In the genomic region with DNA sequence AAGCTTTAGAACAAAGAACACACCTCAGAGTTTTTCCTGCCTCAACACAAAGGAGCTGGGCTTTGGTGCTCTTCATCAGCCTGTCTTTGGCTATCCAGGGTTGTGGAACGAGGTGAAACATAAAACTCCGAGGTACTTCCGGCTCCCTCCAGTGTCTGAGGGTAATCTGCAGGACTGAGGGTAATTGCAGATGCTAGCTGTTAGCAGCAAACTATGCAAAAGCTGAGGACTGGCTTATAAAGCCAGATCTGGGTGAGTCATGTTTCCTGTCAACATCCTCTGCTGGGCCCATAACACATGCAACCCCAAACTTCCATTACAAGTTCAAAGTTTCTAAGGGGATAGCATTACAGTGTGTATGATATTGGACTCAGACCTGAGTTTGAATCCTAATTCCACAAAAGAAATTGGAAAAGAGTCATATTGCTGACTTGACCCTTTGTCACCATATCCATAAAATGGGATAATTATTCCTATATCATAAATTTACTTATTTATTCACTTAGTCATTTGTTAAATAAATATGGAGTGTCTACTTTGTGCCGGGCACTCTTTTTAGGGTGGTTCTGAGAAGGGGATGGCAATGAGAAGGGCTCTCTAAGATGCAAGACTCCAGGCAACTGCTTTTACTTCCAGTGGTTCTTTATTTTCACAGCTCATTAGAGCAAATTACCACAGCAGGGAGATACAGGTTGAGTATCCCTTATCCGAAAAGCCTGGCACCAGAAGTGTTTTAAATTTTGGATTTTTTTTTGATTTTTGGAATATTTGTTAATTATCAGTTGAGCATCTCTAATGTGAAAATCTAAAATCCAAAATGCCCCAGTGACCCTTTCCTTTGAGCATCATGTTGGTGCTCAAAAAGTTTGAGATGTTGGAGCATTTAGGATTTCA, we compare ENCODE assay signal across 1 cellular context.
TF ChIP-seq lines count a peak whose summit lies in the region.

No MANE protein-coding gene starts in this region.

TF ChIP-seq in HepG2, 621 proteins besides CTCF, POLR2A, EP300 and RAD21 (continued from another document and continues in another):
- TF ChIP-seq, protein P1, sequence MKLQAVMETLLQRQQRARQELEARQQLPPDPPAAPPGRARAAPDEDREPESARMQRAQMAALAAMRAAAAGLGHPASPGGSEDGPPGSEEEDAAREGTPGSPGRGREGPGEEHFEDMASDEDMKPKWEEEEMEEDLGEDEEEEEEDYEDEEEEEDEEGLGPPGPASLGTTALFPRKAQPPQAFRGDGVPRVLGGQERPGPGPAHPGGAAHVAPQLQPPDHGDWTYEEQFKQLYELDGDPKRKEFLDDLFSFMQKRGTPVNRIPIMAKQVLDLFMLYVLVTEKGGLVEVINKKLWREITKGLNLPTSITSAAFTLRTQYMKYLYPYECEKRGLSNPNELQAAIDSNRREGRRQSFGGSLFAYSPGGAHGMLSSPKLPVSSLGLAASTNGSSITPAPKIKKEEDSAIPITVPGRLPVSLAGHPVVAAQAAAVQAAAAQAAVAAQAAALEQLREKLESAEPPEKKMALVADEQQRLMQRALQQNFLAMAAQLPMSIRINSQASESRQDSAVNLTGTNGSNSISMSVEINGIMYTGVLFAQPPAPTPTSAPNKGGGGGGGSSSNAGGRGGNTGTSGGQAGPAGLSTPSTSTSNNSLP (IDR thresholded peaks at IDR 0.05; ENCODE audit: low read depth, low read length), result 0 out of 2 replicates have a peak, but pooled peaks have one; percentile 66
- 0 out of 2 replicates have a peak, but pooled peaks have one; percentile 27 for TF ChIP-seq PPARG (CRISPR knock-in tag; conservative IDR thresholded peaks at IDR 0.05)
- TF ChIP-seq RARA (CRISPR knock-in tag; IDR thresholded peaks at IDR 0.05), result peak; percentile 55
- TF ChIP-seq ZNF33A (CRISPR knock-in tag; IDR thresholded peaks at IDR 0.05; ENCODE audit: borderline replicate concordance), result no peak
- TF ChIP-seq ATF7 (IDR thresholded peaks at IDR 0.05), result no peak
- TF ChIP-seq ATF7 (CRISPR knock-in tag; IDR thresholded peaks at IDR 0.05), result no peak
- TF ChIP-seq FOXJ3 (CRISPR knock-in tag; IDR thresholded peaks at IDR 0.05; ENCODE audit: borderline replicate concordance), result 0 out of 2 replicates have a peak, but pooled peaks have one; percentile 17
- TF ChIP-seq ZNF644 (CRISPR knock-in tag; IDR thresholded peaks at IDR 0.05; ENCODE audit: low read depth), result peak; percentile 58; the same call in 1 of the 2 replicates
- 0 out of 2 replicates have a peak, but pooled peaks have one; percentile 53 for TF ChIP-seq ZNF614 (CRISPR knock-in tag; IDR thresholded peaks at IDR 0.05; ENCODE audit: borderline replicate concordance)
- peak; percentile 77; the same call in 1 of the 2 replicates for TF ChIP-seq FOSL1 (CRISPR knock-in tag; IDR thresholded peaks at IDR 0.05; ENCODE audit: borderline replicate concordance)
- TF ChIP-seq ZNF567 (CRISPR knock-in tag; IDR thresholded peaks at IDR 0.05; ENCODE audit: borderline replicate concordance), result 0 out of 2 replicates have a peak, but pooled peaks have one; percentile 33
- no peak for TF ChIP-seq NKX3-1 (CRISPR knock-in tag; IDR thresholded peaks at IDR 0.05)
- no peak for TF ChIP-seq ZNF326 (CRISPR knock-in tag; IDR thresholded peaks at IDR 0.05; ENCODE audit: borderline replicate concordance)
- 0 out of 2 replicates have a peak, but pooled peaks have one; percentile 35 for TF ChIP-seq ZMYM3 (CRISPR knock-in tag; IDR thresholded peaks at IDR 0.05)
- TF ChIP-seq, protein P2, sequence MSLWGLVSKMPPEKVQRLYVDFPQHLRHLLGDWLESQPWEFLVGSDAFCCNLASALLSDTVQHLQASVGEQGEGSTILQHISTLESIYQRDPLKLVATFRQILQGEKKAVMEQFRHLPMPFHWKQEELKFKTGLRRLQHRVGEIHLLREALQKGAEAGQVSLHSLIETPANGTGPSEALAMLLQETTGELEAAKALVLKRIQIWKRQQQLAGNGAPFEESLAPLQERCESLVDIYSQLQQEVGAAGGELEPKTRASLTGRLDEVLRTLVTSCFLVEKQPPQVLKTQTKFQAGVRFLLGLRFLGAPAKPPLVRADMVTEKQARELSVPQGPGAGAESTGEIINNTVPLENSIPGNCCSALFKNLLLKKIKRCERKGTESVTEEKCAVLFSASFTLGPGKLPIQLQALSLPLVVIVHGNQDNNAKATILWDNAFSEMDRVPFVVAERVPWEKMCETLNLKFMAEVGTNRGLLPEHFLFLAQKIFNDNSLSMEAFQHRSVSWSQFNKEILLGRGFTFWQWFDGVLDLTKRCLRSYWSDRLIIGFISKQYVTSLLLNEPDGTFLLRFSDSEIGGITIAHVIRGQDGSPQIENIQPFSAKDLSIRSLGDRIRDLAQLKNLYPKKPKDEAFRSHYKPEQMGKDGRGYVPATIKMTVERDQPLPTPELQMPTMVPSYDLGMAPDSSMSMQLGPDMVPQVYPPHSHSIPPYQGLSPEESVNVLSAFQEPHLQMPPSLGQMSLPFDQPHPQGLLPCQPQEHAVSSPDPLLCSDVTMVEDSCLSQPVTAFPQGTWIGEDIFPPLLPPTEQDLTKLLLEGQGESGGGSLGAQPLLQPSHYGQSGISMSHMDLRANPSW (CRISPR knock-in tag; IDR thresholded peaks at IDR 0.05; ENCODE audit: borderline replicate concordance), result no peak
- TF ChIP-seq ZNF580 (CRISPR knock-in tag; IDR thresholded peaks at IDR 0.05; ENCODE audit: borderline replicate concordance, low read depth), result peak; percentile 41; the same call in 1 of the 2 replicates
- TF ChIP-seq KLF11 (CRISPR knock-in tag; IDR thresholded peaks at IDR 0.05), result 0 out of 2 replicates have a peak, but pooled peaks have one; percentile 16
- TF ChIP-seq GABPA (IDR thresholded peaks at IDR 0.05; ENCODE audit: low read depth, low read length), result no peak
- TF ChIP-seq GABPA (CRISPR knock-in tag; IDR thresholded peaks at IDR 0.05; ENCODE audit: low read depth), result peak; percentile 46
- peak; percentile 83 for TF ChIP-seq JUN (CRISPR knock-in tag; IDR thresholded peaks at IDR 0.05)
- no peak for TF ChIP-seq ZNF569 (CRISPR knock-in tag; IDR thresholded peaks at IDR 0.05; ENCODE audit: borderline replicate concordance)
- TF ChIP-seq ZNF772 (CRISPR knock-in tag; IDR thresholded peaks at IDR 0.05), result no peak
- TF ChIP-seq, protein P3, sequence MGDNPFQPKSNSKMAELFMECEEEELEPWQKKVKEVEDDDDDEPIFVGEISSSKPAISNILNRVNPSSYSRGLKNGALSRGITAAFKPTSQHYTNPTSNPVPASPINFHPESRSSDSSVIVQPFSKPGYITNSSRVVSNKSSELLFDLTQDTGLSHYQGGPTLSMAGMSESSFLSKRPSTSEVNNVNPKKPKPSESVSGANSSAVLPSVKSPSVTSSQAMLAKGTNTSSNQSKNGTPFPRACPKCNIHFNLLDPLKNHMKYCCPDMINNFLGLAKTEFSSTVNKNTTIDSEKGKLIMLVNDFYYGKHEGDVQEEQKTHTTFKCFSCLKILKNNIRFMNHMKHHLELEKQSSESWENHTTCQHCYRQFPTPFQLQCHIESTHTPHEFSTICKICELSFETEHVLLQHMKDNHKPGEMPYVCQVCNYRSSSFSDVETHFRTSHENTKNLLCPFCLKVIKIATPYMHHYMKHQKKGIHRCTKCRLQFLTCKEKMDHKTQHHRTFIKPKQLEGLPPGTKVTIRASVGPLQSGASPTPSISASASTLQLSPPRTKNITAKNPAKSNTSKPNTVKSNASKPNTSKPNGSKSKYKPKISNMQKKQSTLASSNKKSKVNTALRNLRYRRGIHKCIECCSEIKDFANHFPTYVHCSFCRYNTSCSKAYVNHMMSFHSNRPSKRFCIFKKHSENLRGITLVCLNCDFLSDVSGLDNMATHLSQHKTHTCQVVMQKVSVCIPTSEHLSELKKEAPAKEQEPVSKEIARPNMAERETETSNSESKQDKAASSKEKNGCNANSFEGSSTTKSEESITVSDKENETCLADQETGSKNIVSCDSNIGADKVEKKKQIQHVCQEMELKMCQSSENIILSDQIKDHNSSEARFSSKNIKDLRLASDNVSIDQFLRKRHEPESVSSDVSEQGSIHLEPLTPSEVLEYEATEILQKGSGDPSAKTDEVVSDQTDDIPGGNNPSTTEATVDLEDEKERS (CRISPR knock-in tag; IDR thresholded peaks at IDR 0.05), result 0 out of 2 replicates have a peak, but pooled peaks have one; percentile 40
- TF ChIP-seq NFYC (CRISPR knock-in tag; IDR thresholded peaks at IDR 0.05), result no peak
- TF ChIP-seq NFKB2 (CRISPR knock-in tag; IDR thresholded peaks at IDR 0.05; ENCODE audit: borderline replicate concordance), result no peak
- TF ChIP-seq MIER3 (CRISPR knock-in tag; IDR thresholded peaks at IDR 0.05; ENCODE audit: borderline replicate concordance), result no peak
- no peak for TF ChIP-seq SRF (IDR thresholded peaks at IDR 0.05; ENCODE audit: low read depth, low read length)
- no peak for TF ChIP-seq RARG (CRISPR knock-in tag; IDR thresholded peaks at IDR 0.05; ENCODE audit: low read depth)
- peak; percentile 86 for TF ChIP-seq FOXA3 (CRISPR knock-in tag; IDR thresholded peaks at IDR 0.05)
- TF ChIP-seq, protein P4, sequence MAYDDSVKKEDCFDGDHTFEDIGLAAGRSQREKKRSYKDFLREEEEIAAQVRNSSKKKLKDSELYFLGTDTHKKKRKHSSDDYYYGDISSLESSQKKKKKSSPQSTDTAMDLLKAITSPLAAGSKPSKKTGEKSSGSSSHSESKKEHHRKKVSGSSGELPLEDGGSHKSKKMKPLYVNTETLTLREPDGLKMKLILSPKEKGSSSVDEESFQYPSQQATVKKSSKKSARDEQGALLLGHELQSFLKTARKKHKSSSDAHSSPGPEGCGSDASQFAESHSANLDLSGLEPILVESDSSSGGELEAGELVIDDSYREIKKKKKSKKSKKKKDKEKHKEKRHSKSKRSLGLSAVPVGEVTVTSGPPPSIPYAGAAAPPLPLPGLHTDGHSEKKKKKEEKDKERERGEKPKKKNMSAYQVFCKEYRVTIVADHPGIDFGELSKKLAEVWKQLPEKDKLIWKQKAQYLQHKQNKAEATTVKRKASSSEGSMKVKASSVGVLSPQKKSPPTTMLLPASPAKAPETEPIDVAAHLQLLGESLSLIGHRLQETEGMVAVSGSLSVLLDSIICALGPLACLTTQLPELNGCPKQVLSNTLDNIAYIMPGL (CRISPR knock-in tag; IDR thresholded peaks at IDR 0.05; ENCODE audit: borderline replicate concordance in 1 of 2, low read depth in 1 of 2), result peak in 1 of 2 experiments; percentile 11; a peak in 1 of 4 replicates
- TF ChIP-seq ZNF768 (CRISPR knock-in tag; IDR thresholded peaks at IDR 0.05), result no peak
- TF ChIP-seq ZSCAN31 (CRISPR knock-in tag; IDR thresholded peaks at IDR 0.05; ENCODE audit: low read depth), result no peak
- TF ChIP-seq, protein P5, sequence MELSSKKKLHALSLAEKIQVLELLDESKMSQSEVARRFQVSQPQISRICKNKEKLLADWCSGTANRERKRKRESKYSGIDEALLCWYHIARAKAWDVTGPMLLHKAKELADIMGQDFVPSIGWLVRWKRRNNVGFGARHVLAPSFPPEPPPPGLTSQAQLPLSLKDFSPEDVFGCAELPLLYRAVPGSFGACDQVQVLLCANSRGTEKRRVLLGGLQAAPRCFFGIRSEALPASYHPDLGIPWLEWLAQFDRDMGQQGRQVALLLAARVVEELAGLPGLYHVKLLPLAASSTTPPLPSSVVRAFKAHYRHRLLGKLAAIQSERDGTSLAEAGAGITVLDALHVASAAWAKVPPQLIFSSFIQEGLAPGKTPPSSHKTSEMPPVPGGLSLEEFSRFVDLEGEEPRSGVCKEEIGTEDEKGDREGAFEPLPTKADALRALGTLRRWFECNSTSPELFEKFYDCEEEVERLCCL (CRISPR knock-in tag; IDR thresholded peaks at IDR 0.05; ENCODE audit: borderline replicate concordance), result no peak
- TF ChIP-seq, protein P6, sequence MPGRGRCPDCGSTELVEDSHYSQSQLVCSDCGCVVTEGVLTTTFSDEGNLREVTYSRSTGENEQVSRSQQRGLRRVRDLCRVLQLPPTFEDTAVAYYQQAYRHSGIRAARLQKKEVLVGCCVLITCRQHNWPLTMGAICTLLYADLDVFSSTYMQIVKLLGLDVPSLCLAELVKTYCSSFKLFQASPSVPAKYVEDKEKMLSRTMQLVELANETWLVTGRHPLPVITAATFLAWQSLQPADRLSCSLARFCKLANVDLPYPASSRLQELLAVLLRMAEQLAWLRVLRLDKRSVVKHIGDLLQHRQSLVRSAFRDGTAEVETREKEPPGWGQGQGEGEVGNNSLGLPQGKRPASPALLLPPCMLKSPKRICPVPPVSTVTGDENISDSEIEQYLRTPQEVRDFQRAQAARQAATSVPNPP (CRISPR knock-in tag; IDR thresholded peaks at IDR 0.05), result no peak
- no peak for TF ChIP-seq ZNF101 (CRISPR knock-in tag; IDR thresholded peaks at IDR 0.05; ENCODE audit: borderline replicate concordance, low read depth)
- peak; percentile 16; the same call in 1 of the 2 replicates for TF ChIP-seq ZFY (CRISPR knock-in tag; IDR thresholded peaks at IDR 0.05)
- TF ChIP-seq, protein P7, sequence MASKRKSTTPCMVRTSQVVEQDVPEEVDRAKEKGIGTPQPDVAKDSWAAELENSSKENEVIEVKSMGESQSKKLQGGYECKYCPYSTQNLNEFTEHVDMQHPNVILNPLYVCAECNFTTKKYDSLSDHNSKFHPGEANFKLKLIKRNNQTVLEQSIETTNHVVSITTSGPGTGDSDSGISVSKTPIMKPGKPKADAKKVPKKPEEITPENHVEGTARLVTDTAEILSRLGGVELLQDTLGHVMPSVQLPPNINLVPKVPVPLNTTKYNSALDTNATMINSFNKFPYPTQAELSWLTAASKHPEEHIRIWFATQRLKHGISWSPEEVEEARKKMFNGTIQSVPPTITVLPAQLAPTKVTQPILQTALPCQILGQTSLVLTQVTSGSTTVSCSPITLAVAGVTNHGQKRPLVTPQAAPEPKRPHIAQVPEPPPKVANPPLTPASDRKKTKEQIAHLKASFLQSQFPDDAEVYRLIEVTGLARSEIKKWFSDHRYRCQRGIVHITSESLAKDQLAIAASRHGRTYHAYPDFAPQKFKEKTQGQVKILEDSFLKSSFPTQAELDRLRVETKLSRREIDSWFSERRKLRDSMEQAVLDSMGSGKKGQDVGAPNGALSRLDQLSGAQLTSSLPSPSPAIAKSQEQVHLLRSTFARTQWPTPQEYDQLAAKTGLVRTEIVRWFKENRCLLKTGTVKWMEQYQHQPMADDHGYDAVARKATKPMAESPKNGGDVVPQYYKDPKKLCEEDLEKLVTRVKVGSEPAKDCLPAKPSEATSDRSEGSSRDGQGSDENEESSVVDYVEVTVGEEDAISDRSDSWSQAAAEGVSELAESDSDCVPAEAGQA (IDR thresholded peaks at IDR 0.05; ENCODE audit: low read depth), result no peak
- TF ChIP-seq, protein P7 (CRISPR knock-in tag; IDR thresholded peaks at IDR 0.05; ENCODE audit: borderline replicate concordance), result peak; percentile 43; the same call in 1 of the 2 replicates
